ENCODE assay signal across 9 cellular contexts in the genomic region with DNA sequence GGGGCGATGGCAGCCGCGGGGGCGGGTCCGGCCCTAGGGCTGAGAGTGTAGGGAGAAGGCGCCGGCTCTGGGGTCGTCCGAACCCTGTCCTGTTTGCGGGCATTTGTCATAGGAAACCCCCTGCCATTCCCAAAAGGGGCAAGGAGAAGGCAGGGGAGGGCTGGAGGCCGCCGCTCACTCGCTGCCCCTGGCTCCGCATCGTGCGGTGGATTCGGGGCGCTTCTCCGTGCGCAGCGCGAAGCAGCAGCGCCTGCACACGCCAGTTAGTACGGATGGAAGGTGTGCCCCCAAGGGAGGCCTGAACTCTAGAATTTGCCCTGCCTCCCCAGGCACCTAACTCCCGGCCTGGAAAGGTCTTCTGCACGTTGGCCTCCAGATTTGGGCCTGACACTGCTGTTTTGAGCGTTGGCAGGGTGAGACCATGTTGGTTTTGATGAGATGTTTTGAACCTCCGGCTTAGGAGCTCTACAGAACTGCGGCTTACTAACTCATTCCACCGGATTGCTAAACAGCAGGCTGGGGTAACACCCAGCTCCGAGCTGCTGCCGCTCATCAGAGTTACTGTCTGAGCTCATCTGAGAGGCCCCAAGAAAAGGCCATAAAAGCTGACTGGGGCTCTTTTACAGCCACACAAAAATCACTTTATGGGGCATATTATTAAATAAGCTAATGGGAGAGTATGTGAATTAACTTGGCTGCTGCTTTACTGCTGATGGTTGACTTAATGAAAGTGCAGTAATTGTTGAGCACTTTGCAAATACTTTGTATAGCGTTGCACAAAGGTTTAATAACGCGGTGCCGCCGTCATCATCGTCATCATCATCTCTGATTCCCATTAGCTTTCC. TPM values are rescaled to one million over a fixed set of nuclear protein-coding genes. Genes with fewer than 3 reads are reported as not detected.
DNase-seq lines count a peak whose midpoint lies in the region; ATAC-seq, FAIRE-seq and TF ChIP-seq lines count a peak whose summit lies in the region.
"Had no signal": no experiment of that assay in that cellular context is flagged by ENCODE, and none has a peak within 500 bp of the region (broad histone marks: within the 10 kb centered on the region; RNA-seq: fewer than 3 reads in every experiment).

No MANE protein-coding gene starts in this region.

- H2AFZ ChIP-seq in GM12878 (ENCODE audit: control insufficient read depth, low read depth, low read length) = peak overlapping the region; percentile 59

- H4K20me1 ChIP-seq in GM12878 (ENCODE audit: control insufficient read depth, insufficient read depth) = peaks cover under 1% of the 10 kb centered on the region; the same call in 1 of the 2 replicates

- TF ChIP-seq POLR2A in Peyer's patch (IDR thresholded peaks at IDR 0.05) (no peak), GM12878 (IDR thresholded peaks at IDR 0.05; ENCODE audit: low read depth, low read length) (no peak; the same call in 1 of the 2 replicates)

- ATAC-seq in HG02759 (IDR thresholded peaks at IDR 0.05; ENCODE audit: unreplicated experiment) (peak; percentile 32), GM12878 (peak; percentile 29)

- intact Hi-C loops in GM12878 (cut with micrococcal nuclease; ENCODE audit: unreplicated experiment) = loop anchor here (5.0 to 10.0 kb wide), 2 partner anchors 139 to 279 kb away; partner anchors contain the start of genes ERO1B and LYST

- BruUV-seq in GM12878 (replicated peaks; lab: Mats Ljungman, UMichigan) = no TSS peak

- peak overlapping the region; percentile 83 for H3K9ac ChIP-seq in GM12878 (ENCODE audit: control insufficient read depth, insufficient read depth, low read length)
- H3K9ac ChIP-seq in iPS-20b (ENCODE audit: low read depth, low read length) = peak overlapping the region; percentile 74; the same call in 1 of the 2 replicates

- H3K4me1 ChIP-seq in Peyer's patch (peaks cover 0 to 35% (median 11%) of the 10 kb centered on the region in 4 donors), GM12878 (ENCODE audit: control insufficient read depth, insufficient read depth, low read length) (peaks cover 14% of the 10 kb centered on the region), iPS-20b (ENCODE audit: insufficient read depth, low read length) (peaks cover 3% of the 10 kb centered on the region; the same call in 1 of the 2 replicates), BE2C (no peaks in the 10 kb centered on the region)

- H3K27me3 ChIP-seq in Peyer's patch (no peaks in the 10 kb centered on the region), GM12878 (replicated peaks in 1 of 2; ENCODE audit: control insufficient read depth in 2 of 2, insufficient read depth in 2 of 2, low read length in 1 of 2) (peaks cover 1 to 13% of the 10 kb centered on the region in 2 experiments), iPS-20b (ENCODE audit: insufficient read depth, low read length) (peaks cover 63% of the 10 kb centered on the region), BE2C (peaks cover 56% of the 10 kb centered on the region)

- H3K27ac ChIP-seq in Peyer's patch (peak overlapping the region; percentile 39 to 75 (median 54)), GM12878 (ENCODE audit: control insufficient read depth, insufficient read depth) (peak overlapping the region; percentile 62), iPS-20b (ENCODE audit: low read length) (no peak overlapping the region), skin epidermis (peak overlapping the region; percentile 48 to 90 (median 77))

- H3K79me2 ChIP-seq in GM12878 (ENCODE audit: control insufficient read depth, insufficient read depth, low read length) = peaks cover 51% of the 10 kb centered on the region

- TF ChIP-seq RAD21 in GM12878 (IDR thresholded peaks at IDR 0.05; ENCODE audit: insufficient read depth, low read depth, low read length) = no peak

- peak overlapping the region; percentile 65 to 91 (median 72) for H3K4me3 ChIP-seq in Peyer's patch
- H3K4me3 ChIP-seq in GM12878 = peak overlapping the region; percentile 84
- peak overlapping the region; percentile 88 for H3K4me3 ChIP-seq in iPS-20b (ENCODE audit: low read length)
- peak overlapping the region; percentile 51 to 75 (median 67) for H3K4me3 ChIP-seq in skin epidermis
- no peak overlapping the region for H3K4me3 ChIP-seq in BE2C (ENCODE audit: low read depth, low read length)

- peak; percentile 47 for DNase-seq in DMS53 (lab: John Stamatoyannopoulos, UW)
- DNase-seq in DMS53 treated with DMSO at 0.1 percent for 48 hours (lab: John Stamatoyannopoulos, UW; ENCODE audit: unreplicated experiment) = no peak
- DNase-seq in Peyer's patch = no peak
- DNase-seq in GM12878 (ENCODE audit: low read depth, low spot score) = no peak
- no peak for DNase-seq in BE2C

- peak overlapping the region; percentile 58 for H3K4me2 ChIP-seq in GM12878 (ENCODE audit: control insufficient read depth, insufficient read depth)

- H3K36me3 ChIP-seq in Peyer's patch = no peaks in the 10 kb centered on the region
- peaks cover 1 to 4% of the 10 kb centered on the region in 2 experiments; a peak in 2 of 4 replicates for H3K36me3 ChIP-seq in GM12878 (ENCODE audit: control insufficient read depth in 2 of 2, insufficient read depth in 2 of 2, low read length in 1 of 2)
- no peaks in the 10 kb centered on the region for H3K36me3 ChIP-seq in iPS-20b (ENCODE audit: insufficient read depth, low read depth, low read length)
- no peaks in the 10 kb centered on the region for H3K36me3 ChIP-seq in BE2C

- in situ Hi-C loops in GM12878 (cut with MboI) = no loop called here

- SMC1A ChIA-PET in GM12878 (lab: Charles Lee; ENCODE audit: uncharacterized antibody, unreplicated experiment) = interaction anchor here (0.8 to 7.2 kb wide), 7 partner anchors 14 to 315 kb away, joined by 3 to 95 read pairs (median 5); no protein-coding TSS in a partner anchor

- WGBS in GM12878 (ENCODE audit: insufficient coverage, insufficient replicate concordance, low lambda C conversion rate, missing lambda C conversion rate) = under 1% methylated on average over 39 of the region's 39 CpGs

- no peak for FAIRE-seq in GM12878 (lab: Jason Lieb, UNC)
- FAIRE-seq: A204.1 had no signal

- TF ChIP-seq CTCF in Peyer's patch (IDR thresholded peaks at IDR 0.05) = no peak
- no peak for TF ChIP-seq CTCF in GM12878 (IDR thresholded peaks at IDR 0.05 in 2 of 3, conservative IDR thresholded peaks at IDR 0.05 in 1 of 3; ENCODE audit: control insufficient read depth in 2 of 3, extremely low read depth in 1 of 3, insufficient read depth in 1 of 3, low read depth in 3 of 3, low read length in 3 of 3)
- TF ChIP-seq CTCF in BE2C (IDR thresholded peaks at IDR 0.05; ENCODE audit: low read depth, low read length) = no peak

- TF ChIP-seq EP300 in GM12878 (IDR thresholded peaks at IDR 0.05; ENCODE audit: borderline replicate concordance in 1 of 2, control insufficient read depth in 1 of 2, low read depth in 2 of 2, low read length in 2 of 2) = no peak

- RAD21 ChIA-PET in GM12878 (lab: Charles Lee; ENCODE audit: unreplicated experiment) = interaction anchor here (0.6 to 7.3 kb wide), 5 partner anchors 9 to 141 kb away, joined by 3 to 121 read pairs (median 5); no protein-coding TSS in a partner anchor

- POLR2A ChIA-PET in GM12878 (lab: Charles Lee) = interaction anchor here (0.7 to 4.1 kb wide), 4 partner anchors 14 to 109 kb away, joined by 3 to 64 read pairs (median 6); no protein-coding TSS in a partner anchor

- H3K9me3 ChIP-seq in Peyer's patch (no peaks in the 10 kb centered on the region), GM12878 (replicated peaks; ENCODE audit: control insufficient read depth, insufficient read depth, low read length) (no peaks in the 10 kb centered on the region), iPS-20b (ENCODE audit: insufficient read depth, low read depth, low read length) (no peaks in the 10 kb centered on the region), BE2C (no peaks in the 10 kb centered on the region; the same call in 1 of the 2 replicates)

- CTCF ChIA-PET in GM12878 (lab: Yijun Ruan, JAX) = interaction anchor here (0.9 to 7.3 kb wide), 4 partner anchors 15 to 142 kb away, joined by 3 to 56 read pairs (median 7); no protein-coding TSS in a partner anchor

TF ChIP-seq in GM12878, 131 proteins besides CTCF, POLR2A, EP300 and RAD21 (continues in another document):
- TF ChIP-seq HDGF (IDR thresholded peaks at IDR 0.05) (no peak), HCFC1 (IDR thresholded peaks at IDR 0.05; ENCODE audit: low read length) (no peak), USF1 (IDR thresholded peaks at IDR 0.05; ENCODE audit: borderline replicate concordance, extremely low read length, insufficient read depth, low read depth, low read length) (no peak)

RNA-seq across cellular contexts. Expression of gene GPR137B, which starts 1.0 kb away (rescaled TPM):
- 10 to 100 TPM; 13.4 to 37.1 (median 23.0) TPM for total RNA-seq in Peyer's patch
- 79.5 and 87.9 TPM in 2 replicates for total RNA-seq in GM12878 (2013; cell fraction: nucleolus; rRNA removed)
- total RNA-seq in GM12878 (2014; rRNA removed) = 9.4 and 14.7 TPM in 2 replicates
- 13.1 and 14.1 TPM in 2 replicates for total RNA-seq in GM12878 (2014; rRNA removed; fragmentation: Illumina TruSeq; extraction: Trizol)
- 14.3 and 14.9 TPM in 2 replicates for total RNA-seq in GM12878 (2021)
- 9.2 TPM for polyA plus RNA-seq in GM12878 (2011; ENCODE audit: low read depth)
- 14.9 and 19.3 TPM in 2 replicates for polyA plus RNA-seq in GM12878 (2011; rRNA removed)
- polyA plus RNA-seq in GM12878 (2011; cell fraction: cytosol; rRNA removed) = 10.5 and 19.3 TPM in 2 replicates
- 28.2 and 30.6 TPM in 2 replicates for polyA plus RNA-seq in GM12878 (2011; cell fraction: nucleus; rRNA removed)
- polyA plus RNA-seq in GM12878 (2012) = 11.0 and 19.5 TPM in 2 replicates
- polyA plus RNA-seq in GM12878 (2014; fragmentation: Illumina TruSeq; extraction: Trizol) = 20.8 and 27.4 TPM in 2 replicates
- polyA plus RNA-seq in GM12878 (2014; fragmentation: Nextera tagmentation; extraction: Ambion mirVana) = 1 to 10 TPM; 5.4 to 6.4 TPM
- 12.1 and 12.6 TPM in 2 replicates for polyA plus RNA-seq in GM12878 (2014; rRNA removed)
- polyA plus RNA-seq in GM12878 (2016; fragmentation: Nextera tagmentation; extraction: Ambion mirVana) = 10 to 100 TPM in 1 of 2 experiments, 1 to 10 TPM in 1; 9.0 to 12.9 TPM
- 18.3 and 18.7 TPM in 2 replicates for polyA minus RNA-seq in GM12878 (2011; rRNA and poly(A)+ RNA removed)
- 6.0 and 8.0 TPM in 2 replicates for polyA minus RNA-seq in GM12878 (2011; cell fraction: cytosol; rRNA and poly(A)+ RNA removed)
- 30.0 and 62.4 TPM in 2 replicates for polyA minus RNA-seq in GM12878 (2011; cell fraction: nucleus; rRNA and poly(A)+ RNA removed)
- polyA plus RNA-seq in BE2C (2012; ENCODE audit: insufficient read depth, insufficient read length, low read depth) = not detected
